ENCODE assay signal across 8 cellular contexts in genomic region chr12:95218852-95219171, GRCh38. TPM values are rescaled to one million over a fixed set of nuclear protein-coding genes. Genes with fewer than 3 reads are reported as not detected.
DNase-seq lines count a peak whose midpoint lies in the region; ATAC-seq and TF ChIP-seq lines count a peak whose summit lies in the region.

No MANE protein-coding gene starts in this region.

- WGBS in urinary bladder = 9% methylated on average over 6 of the region's 6 CpGs

- H3K27ac ChIP-seq in dorsolateral prefrontal cortex (peak overlapping the region in 57 of 59 donors; percentile 75 to 99 (median 96)), urinary bladder (ENCODE audit: low read depth) (peak overlapping the region; percentile 16)
- H3K27ac ChIP-seq in naive thymus-derived CD4-positive, alpha-beta T cell (ENCODE audit: low read depth, low read length) = peak overlapping the region; percentile 94

- peaks cover 0 to 8% of the 10 kb centered on the region in 2 donors for H3K4me1 ChIP-seq in naive thymus-derived CD4-positive, alpha-beta T cell (ENCODE audit: control insufficient read depth in 2 of 2, insufficient read depth in 2 of 2, low read length in 2 of 2)
- no peaks in the 10 kb centered on the region for H3K4me1 ChIP-seq in urinary bladder (ENCODE audit: insufficient read depth)

- H3K9me3 Mint-ChIP-seq in naive thymus-derived CD4-positive, alpha-beta T cell = peaks cover 0 to 2% (median 0%) of the 10 kb centered on the region in 11 donors

- peaks cover 0 to 4% (median 3%) of the 10 kb centered on the region in 5 donors for H3K36me3 Mint-ChIP-seq in naive thymus-derived CD4-positive, alpha-beta T cell

- H3K4me3 ChIP-seq in WI38 (ENCODE audit: low read depth, low read length) (peak overlapping the region; percentile 91), dorsolateral prefrontal cortex (peak overlapping the region; percentile 58 to 99 (median 89)), urinary bladder (ENCODE audit: low read depth, low read length) (peak overlapping the region; percentile 70)
- peak overlapping the region; percentile 87 for H3K4me3 ChIP-seq in naive thymus-derived CD4-positive, alpha-beta T cell (ENCODE audit: low read length)

- ATAC-seq in naive thymus-derived CD4-positive, alpha-beta T cell = no peak
- no peak for ATAC-seq in HG02981 (IDR thresholded peaks at IDR 0.05; ENCODE audit: unreplicated experiment)

- intact Hi-C loops in dorsolateral prefrontal cortex (cut with DNase I) = loop anchor here (5.0 kb wide), 4 partner anchors 97 to 253 kb away; partner anchors contain the start of gene METAP2 (in 1 of the 2)
- intact Hi-C loops in naive thymus-derived CD4-positive, alpha-beta T cell (cut with micrococcal nuclease) = loop anchor here (1.0 to 10.0 kb wide), 9 partner anchors 113 to 1777 kb away; partner anchors contain the start of genes ELK3 (in 1 of the 2), NEDD1 (in 1 of the 2) and UBE2N (in 1 of the 2)

- H3K27ac Mint-ChIP-seq in naive thymus-derived CD4-positive, alpha-beta T cell = peak overlapping the region; percentile 86 to 97 (median 95)

- CTCF ChIA-PET in naive thymus-derived CD4-positive, alpha-beta T cell (lab: Charles Lee) = no interaction called here

- TF ChIP-seq CTCF in WI38 (IDR thresholded peaks at IDR 0.05; ENCODE audit: low read depth, low read length) = no peak
- TF ChIP-seq CTCF in dorsolateral prefrontal cortex (IDR thresholded peaks at IDR 0.05 in 54 of 56, conservative IDR thresholded peaks at IDR 0.05 in 2 of 56; ENCODE audit: low read depth in 1 of 56, partially characterized antibody in 56 of 56) = no peak

- peaks cover 0 to 20% (median 7%) of the 10 kb centered on the region in 5 donors for H3K27me3 Mint-ChIP-seq in naive thymus-derived CD4-positive, alpha-beta T cell

- no peaks in the 10 kb centered on the region for H3K27me3 ChIP-seq in dorsolateral prefrontal cortex
- H3K27me3 ChIP-seq in naive thymus-derived CD4-positive, alpha-beta T cell (ENCODE audit: control insufficient read depth in 2 of 2, insufficient read depth in 2 of 2, low read length in 2 of 2) = no peaks in the 10 kb centered on the region

- peak; percentile 68 for DNase-seq in DMS79 treated with DMSO at 0.1 percent for 48 hours (lab: John Stamatoyannopoulos, UW)
- peak; percentile 20 for DNase-seq in LHCN-M2 (ENCODE audit: low read depth)
- peak in 1 of 10 donors; percentile 22 for DNase-seq in dorsolateral prefrontal cortex
- DNase-seq in naive thymus-derived CD4-positive, alpha-beta T cell = peak in 5 of 9 donors; percentile 1 to 49 (median 31)
- no peak for DNase-seq in NCI-H187 treated with DMSO at 0.1 percent for 48 hours (lab: John Stamatoyannopoulos, UW)

- peaks cover 25 to 59% (median 48%) of the 10 kb centered on the region in 7 donors for H3K4me1 Mint-ChIP-seq in naive thymus-derived CD4-positive, alpha-beta T cell

- H3K4me3 Mint-ChIP-seq in naive thymus-derived CD4-positive, alpha-beta T cell = peak overlapping the region; percentile 88 to 100 (median 96)

- H3K9me3 ChIP-seq in naive thymus-derived CD4-positive, alpha-beta T cell (ENCODE audit: control insufficient read depth in 2 of 3, low read length in 3 of 3) = no peaks in the 10 kb centered on the region

- POLR2A ChIA-PET in naive thymus-derived CD4-positive, alpha-beta T cell (lab: Charles Lee) = no interaction called here

- H3K36me3 ChIP-seq in naive thymus-derived CD4-positive, alpha-beta T cell (ENCODE audit: control insufficient read depth in 2 of 3, insufficient read depth in 3 of 3, low read length in 3 of 3) = peaks cover 0 to 5% (median 0%) of the 10 kb centered on the region in 3 experiments
- no peaks in the 10 kb centered on the region for H3K36me3 ChIP-seq in urinary bladder (ENCODE audit: insufficient read depth)

RNA-seq across cellular contexts. Expression of gene VEZT, which starts 1.2 kb away (rescaled TPM):
- total RNA-seq in LHCN-M2 (2014; rRNA removed) (26.2 and 33.2 TPM in 2 replicates), dorsolateral prefrontal cortex (100 to 1,000 TPM in 96 of 120 experiments, 10 to 100 TPM in 24; 79.5 to 165 (median 110) TPM), urinary bladder (153 TPM)
- polyA plus RNA-seq in LHCN-M2 (2012) = 15.5 TPM
- total RNA-seq in naive thymus-derived CD4-positive, alpha-beta T cell = 10 to 100 TPM; 37.2 to 48.8 (median 44.2) TPM
- 10 to 100 TPM; 23.2 to 26.9 TPM for polyA plus RNA-seq in naive thymus-derived CD4-positive, alpha-beta T cell
- polyA plus RNA-seq in urinary bladder = 39.0 TPM

RNA-seq across cellular contexts. Expression of gene FGD6, which starts 1.5 kb away (rescaled TPM):
- total RNA-seq in LHCN-M2 (2014; rRNA removed) (0.51 and 0.92 TPM in 2 replicates), dorsolateral prefrontal cortex (10 to 100 TPM; 10.5 to 41.6 (median 21.8) TPM), urinary bladder (20.4 TPM)
- 0.43 TPM for polyA plus RNA-seq in LHCN-M2 (2012)
- 1 to 10 TPM in 3 of 5 experiments, under 1 TPM in 2; 0.70 to 8.6 (median 1.1) TPM for total RNA-seq in naive thymus-derived CD4-positive, alpha-beta T cell
- polyA plus RNA-seq in naive thymus-derived CD4-positive, alpha-beta T cell = 1 to 10 TPM in 1 of 2 donors, under 1 TPM in 1; 0.35 to 1.1 TPM
- 3.7 TPM for polyA plus RNA-seq in urinary bladder

Comparison
In these comparisons a context has a peak if more than half of its experiments do, and no peak if none do; other contexts are left out.
1. H3K27ac ChIP-seq: peak in every context shown above with its lines; median percentile 96 in dorsolateral prefrontal cortex; 94 in naive thymus-derived CD4-positive, alpha-beta T cell; 16 in urinary bladder.